In the genomic region with DNA sequence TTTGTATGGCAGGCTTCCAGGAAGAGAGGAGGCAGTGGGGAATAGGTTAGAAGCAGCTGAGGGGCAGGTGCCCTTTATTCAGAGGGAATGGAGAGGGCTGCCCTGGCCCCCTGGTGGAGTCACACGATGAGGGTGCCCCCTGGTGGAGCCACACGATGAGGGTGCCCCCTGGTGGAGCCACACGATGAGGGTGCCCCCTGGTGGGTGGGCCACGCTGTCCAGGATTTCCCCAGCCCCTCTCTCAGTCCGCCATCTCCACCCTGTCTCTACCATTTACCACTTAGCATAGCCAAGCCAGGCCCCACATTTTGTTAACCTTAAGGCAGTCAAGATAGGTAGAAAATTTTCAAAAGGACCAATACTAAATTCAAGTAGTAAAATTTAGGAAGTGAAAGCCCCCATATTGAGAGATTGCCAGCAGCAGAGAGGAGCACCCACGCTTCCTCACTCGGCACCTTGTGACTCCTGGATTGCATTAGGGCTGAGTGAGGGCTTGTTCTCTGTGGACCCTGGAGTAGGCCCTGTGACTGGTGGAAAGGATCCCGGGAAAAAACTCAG, we compare ENCODE assay signal across 8 cellular contexts. TPM values are rescaled to one million over a fixed set of nuclear protein-coding genes. Genes with fewer than 3 reads are reported as not detected.
DNase-seq lines count a peak whose midpoint lies in the region; ATAC-seq and TF ChIP-seq lines count a peak whose summit lies in the region.

No MANE protein-coding gene starts in this region.

- H3K27ac ChIP-seq in coronary artery = no peak overlapping the region

- POLR2A ChIA-PET in naive thymus-derived CD8-positive, alpha-beta T cell (lab: Charles Lee) = no interaction called here

- H3K27me3 Mint-ChIP-seq in T-helper 2 cell treated with Interferon-gamma antibody and Interleukin-4, amounts not matched to agents 5 μg/mL and 100 μg/mL, for 36 hours (ENCODE audit: low read depth) = peaks cover 3% of the 10 kb centered on the region
- H3K27me3 Mint-ChIP-seq in naive thymus-derived CD8-positive, alpha-beta T cell = peaks cover 0 to 3% (median 0%) of the 10 kb centered on the region in 5 donors

- peak; percentile 42 for DNase-seq in AG20443 (ENCODE audit: low spot score)
- peak; percentile 15 for DNase-seq in T-helper 2 cell treated with Interferon-gamma antibody and Interleukin-4, amounts not matched to agents 5 μg/mL and 100 μg/mL, for 36 hours (ENCODE audit: low spot score)
- no peak for DNase-seq in coronary artery (ENCODE audit: low spot score)
- DNase-seq in naive thymus-derived CD8-positive, alpha-beta T cell = peak in 9 of 10 donors; percentile 6 to 49 (median 25)
- DNase-seq in NCI-H1417 (lab: John Stamatoyannopoulos, UW) = no peak

- ATAC-seq in GM18873 (IDR thresholded peaks at IDR 0.05; ENCODE audit: low FRiP score, unreplicated experiment) = peak; percentile 60
- peak; percentile 63 for ATAC-seq in HG03520 (IDR thresholded peaks at IDR 0.05; ENCODE audit: unreplicated experiment)
- peak; percentile 64 to 80 for ATAC-seq in naive thymus-derived CD8-positive, alpha-beta T cell
- no peak for ATAC-seq in HG03457 (IDR thresholded peaks at IDR 0.05; ENCODE audit: unreplicated experiment)

- peaks cover 4% of the 10 kb centered on the region for H3K9me3 Mint-ChIP-seq in T-helper 2 cell treated with Interferon-gamma antibody and Interleukin-4, amounts not matched to agents 5 μg/mL and 100 μg/mL, for 36 hours
- peaks cover 0 to 9% (median 0%) of the 10 kb centered on the region in 9 donors for H3K9me3 Mint-ChIP-seq in naive thymus-derived CD8-positive, alpha-beta T cell

- no peak overlapping the region for H3K4me3 ChIP-seq in coronary artery

- H3K4me3 Mint-ChIP-seq in T-helper 2 cell treated with Interferon-gamma antibody and Interleukin-4, amounts not matched to agents 5 μg/mL and 100 μg/mL, for 36 hours = no peak overlapping the region
- no peak overlapping the region for H3K4me3 Mint-ChIP-seq in naive thymus-derived CD8-positive, alpha-beta T cell

- no peaks in the 10 kb centered on the region for H3K36me3 Mint-ChIP-seq in T-helper 2 cell treated with Interferon-gamma antibody and Interleukin-4, amounts not matched to agents 5 μg/mL and 100 μg/mL, for 36 hours (ENCODE audit: low read depth)
- peaks cover 0 to 20% (median 20%) of the 10 kb centered on the region in 3 donors for H3K36me3 Mint-ChIP-seq in naive thymus-derived CD8-positive, alpha-beta T cell

- no peaks in the 10 kb centered on the region for H3K4me1 Mint-ChIP-seq in T-helper 2 cell treated with Interferon-gamma antibody and Interleukin-4, amounts not matched to agents 5 μg/mL and 100 μg/mL, for 36 hours (ENCODE audit: low read depth)
- H3K4me1 Mint-ChIP-seq in naive thymus-derived CD8-positive, alpha-beta T cell = peaks cover 0 to 3% (median 2%) of the 10 kb centered on the region in 4 donors

- no peak overlapping the region for H3K27ac Mint-ChIP-seq in T-helper 2 cell treated with Interferon-gamma antibody and Interleukin-4, amounts not matched to agents 5 μg/mL and 100 μg/mL, for 36 hours
- no peak overlapping the region for H3K27ac Mint-ChIP-seq in naive thymus-derived CD8-positive, alpha-beta T cell

- peak; percentile 27 for TF ChIP-seq CTCF in coronary artery (IDR thresholded peaks at IDR 0.05)

RNA-seq across cellular contexts. Expression of a gene that starts 10.4 kb away (rescaled TPM):
- total RNA-seq in naive thymus-derived CD8-positive, alpha-beta T cell = 1 to 10 TPM in 1 of 2 experiments, under 1 TPM in 1; 0.26 to 1.2 TPM
- under 1 TPM in 1 of 3 donors, not detected in 2; 0.14 TPM for polyA plus RNA-seq in naive thymus-derived CD8-positive, alpha-beta T cell

RNA-seq across cellular contexts. Expression of a gene that starts 41.2 kb away (rescaled TPM):
- total RNA-seq in naive thymus-derived CD8-positive, alpha-beta T cell = 10 to 100 TPM; 25.1 to 28.5 TPM
- polyA plus RNA-seq in naive thymus-derived CD8-positive, alpha-beta T cell = 1 to 10 TPM; 6.5 to 8.7 (median 7.5) TPM

RNA-seq across cellular contexts. Expression of a gene that starts 41.4 kb away (rescaled TPM):
- total RNA-seq in naive thymus-derived CD8-positive, alpha-beta T cell = not detected
- polyA plus RNA-seq in naive thymus-derived CD8-positive, alpha-beta T cell = not detected

Comparison
In these comparisons a context has a peak if more than half of its experiments do, and no peak if none do; other contexts are left out.
1. DNase-seq: peak in AG20443 (single experiment), T-helper 2 cell treated with Interferon-gamma antibody and Interleukin-4, amounts not matched to agents 5 μg/mL and 100 μg/mL, for 36 hours (single experiment) and naive thymus-derived CD8-positive, alpha-beta T cell (9 of 10); none in coronary artery (single experiment) and NCI-H1417 (0 of 3).